Comparison of ENCODE assay signal across 12 cellular contexts in genomic region chr5:168481330-168481788, GRCh38. TPM values are rescaled to one million over a fixed set of nuclear protein-coding genes. Genes with fewer than 3 reads are reported as not detected.
DNase-seq lines count a peak whose midpoint lies in the region; ATAC-seq, FAIRE-seq and TF ChIP-seq lines count a peak whose summit lies in the region.
"Had no signal": no experiment of that assay in that cellular context is flagged by ENCODE, and none has a peak within 500 bp of the region (broad histone marks: within the 10 kb centered on the region; RNA-seq: fewer than 3 reads in every experiment).

No MANE protein-coding gene starts in this region.

- peaks cover 0 to 2% of the 10 kb centered on the region in 2 donors for H3K4me1 ChIP-seq in kidney (ENCODE audit: control insufficient read depth in 1 of 2, insufficient read depth in 1 of 2, low read depth in 1 of 2, low read length in 2 of 2)
- H3K4me1 ChIP-seq: gastrocnemius medialis had no signal

- no peak overlapping the region for H3K27ac ChIP-seq in kidney (ENCODE audit: low read depth in 2 of 2, low read length in 2 of 2)
- H3K27ac ChIP-seq: gastrocnemius medialis had no signal

- POLR2A ChIA-PET in activated B cell treated with CpG ODN at 0.5 μM for 24 hours (lab: Charles Lee): no interaction called here

- TF ChIP-seq CTCF in activated B cell treated with CpG ODN at 0.5 μM for 24 hours (IDR thresholded peaks at IDR 0.05): no peak
- no peak for TF ChIP-seq CTCF in kidney (IDR thresholded peaks at IDR 0.05; ENCODE audit: borderline replicate concordance, extremely low read depth, insufficient read depth)

- DNase-seq in activated B cell treated with CpG ODN at 0.5 μM for 24 hours (no peak), activated gamma-delta T cell (lab: John Stamatoyannopoulos, UW) (no peak), CD1c-positive myeloid dendritic cell (ENCODE audit: extremely low spot score) (no peak), middle frontal gyrus (ENCODE audit: extremely low spot score, low spot score) (no peak), kidney (no peak)
- DNase-seq: gastrocnemius medialis, NCI-H1092 had no signal

- peaks cover 2% of the 10 kb centered on the region for H3K36me3 Mint-ChIP-seq in activated B cell treated with CpG ODN at 0.5 μM for 24 hours (ENCODE audit: low read depth)

- CTCF ChIA-PET in activated B cell treated with CpG ODN at 0.5 μM for 24 hours (lab: Charles Lee): no interaction called here

- TF ChIP-seq POLR2A in GM18505 (IDR thresholded peaks at IDR 0.05; ENCODE audit: borderline replicate concordance, extremely low read depth, insufficient read depth, insufficient read length): no peak

- FAIRE-seq in kidney (lab: Jason Lieb, UNC): no peak
- FAIRE-seq: astrocyte had no signal

- H3K36me3 ChIP-seq in kidney (ENCODE audit: control insufficient read depth in 1 of 2, insufficient read depth in 2 of 2, low read length in 2 of 2): no peaks in the 10 kb centered on the region
- H3K36me3 ChIP-seq: gastrocnemius medialis had no signal

- H3K9ac ChIP-seq in kidney (ENCODE audit: low read length in 2 of 2): no peak overlapping the region

- no peak overlapping the region for H3K4me3 ChIP-seq in kidney (ENCODE audit: low read length in 2 of 2)
- H3K4me3 ChIP-seq: gastrocnemius medialis had no signal

- no peak overlapping the region for H3K4me3 Mint-ChIP-seq in activated B cell treated with CpG ODN at 0.5 μM for 24 hours

- intact Hi-C loops in activated B cell treated with CpG ODN at 0.5 μM for 24 hours (cut with micrococcal nuclease): no loop called here
- intact Hi-C loops in kidney (cut with DNase I): no loop called here

- H3K9me3 ChIP-seq in kidney (ENCODE audit: control insufficient read depth in 1 of 2, low read length in 2 of 2): no peaks in the 10 kb centered on the region
- H3K9me3 ChIP-seq: gastrocnemius medialis had no signal

- no peaks in the 10 kb centered on the region for H3K9me3 Mint-ChIP-seq in activated B cell treated with CpG ODN at 0.5 μM for 24 hours

- H3K27ac Mint-ChIP-seq in activated B cell treated with CpG ODN at 0.5 μM for 24 hours: peak overlapping the region; percentile 59

- peaks cover 23% of the 10 kb centered on the region for H3K4me1 Mint-ChIP-seq in activated B cell treated with CpG ODN at 0.5 μM for 24 hours

- peaks cover 3% of the 10 kb centered on the region for H3K27me3 Mint-ChIP-seq in activated B cell treated with CpG ODN at 0.5 μM for 24 hours

- ATAC-seq in GM18505 (IDR thresholded peaks at IDR 0.05; ENCODE audit: unreplicated experiment) (peak; percentile 91), GM19397 (IDR thresholded peaks at IDR 0.05; ENCODE audit: unreplicated experiment) (peak; percentile 97), HG03039 (IDR thresholded peaks at IDR 0.05; ENCODE audit: unreplicated experiment) (peak; percentile 94), activated B cell treated with CpG ODN at 0.5 μM for 24 hours (ENCODE audit: low read depth) (peak; percentile 35)
- ATAC-seq: gastrocnemius medialis had no signal

RNA-seq across cellular contexts. Expression of gene RARS1, which starts 4.9 kb away (rescaled TPM):
- total RNA-seq in activated B cell treated with CpG ODN at 0.5 μM for 24 hours (75.9 and 85.9 TPM in 2 replicates), kidney (62.8 TPM)
- polyA plus RNA-seq in kidney (ENCODE audit: insufficient read depth, low read depth, low replicate concordance): 35.5 TPM

RNA-seq across cellular contexts. Expression of gene FBLL1, which starts 47.7 kb away (rescaled TPM):
- total RNA-seq in activated B cell treated with CpG ODN at 0.5 μM for 24 hours (0.20 TPM in 1 of 2 replicates, not detected in the other), kidney (0.47 TPM)
- not detected for polyA plus RNA-seq in kidney (ENCODE audit: insufficient read depth, low read depth, low replicate concordance)
- total RNA-seq: gastrocnemius medialis; T-helper 1 cell treated with Interleukin-12 subunit alpha and Interleukin-12 subunit beta and Interleukin-4 antibody, amounts not matched to agents 30 ng/mL and 1 ng/mL, for 36 hours had no signal

Comparison
In these comparisons a context has a peak if more than half of its experiments do, and no peak if none do; other contexts are left out.
1. ATAC-seq: peak in every context shown above with its lines; median percentile 97 in GM19397; 94 in HG03039; 91 in GM18505; 35 in activated B cell treated with CpG ODN at 0.5 μM for 24 hours.